Comparison of ENCODE assay signal across 8 cellular contexts in genomic region chr14:77616454-77617229, GRCh38.
A peak's percentile ranks its signal among the peaks of the same experiment; 100 is the strongest.
DNase-seq lines count a peak whose midpoint lies in the region; ATAC-seq and FAIRE-seq lines count a peak whose summit lies in the region.

Gene SPTLC2 (minus strand): TSS chr14:77616637. CDS start chr14:77616579, 58 bp downstream.

- H3K4me2 ChIP-seq in BLaER1 = peak within 1 kb of the TSS; percentile 92

- no peaks in the 10 kb centered on the region for H3K36me3 ChIP-seq in BLaER1

- H3K27ac ChIP-seq in BLaER1 = peak within 1 kb of the TSS; percentile 82

- H3K4me1 ChIP-seq in BLaER1 = peaks cover 24% of the 10 kb centered on the region

- peaks cover 43% of the 10 kb centered on the region for H4K20me1 ChIP-seq in BLaER1

- no peaks in the 10 kb centered on the region for H3K27me3 ChIP-seq in BLaER1

- peak; percentile 99 for DNase-seq in GM19240 (ENCODE audit: insufficient read length, low spot score)
- DNase-seq in NCI-H524 treated with DMSO at 0.1 percent for 48 hours (lab: John Stamatoyannopoulos, UW) = peak; percentile 100
- DNase-seq in activated CD4-positive, alpha-beta T cell treated with anti-CD3 and anti-CD28 coated beads for 4 hours = peak; percentile 96 to 97
- peak; percentile 99 for DNase-seq in kidney glomerular epithelial cell (lab: John Stamatoyannopoulos, UW)
- peak; percentile 84 to 91 for DNase-seq in stimulated activated CD4-positive, alpha-beta T cell treated with anti-CD3 and anti-CD28 coated beads, Interleukin-1b, Interleukin-23, amount 100 ng/mL, for 1 hour (ENCODE audit: low read depth in 2 of 2)

- peak; percentile 65 for FAIRE-seq in colon (lab: Jason Lieb, UNC)

- peak within 1 kb of the TSS; percentile 98 for H3K4me3 ChIP-seq in BLaER1

- H3K9me3 ChIP-seq in BLaER1 = no peaks in the 10 kb centered on the region

- peak within 1 kb of the TSS; percentile 92 for H3K9ac ChIP-seq in BLaER1

- peak; percentile 94 for ATAC-seq in HG03460 (IDR thresholded peaks at IDR 0.05; ENCODE audit: unreplicated experiment)

Comparison
In these comparisons a context has a peak if more than half of its experiments do, and no peak if none do; other contexts are left out.
1. Peak in every context shown above with its lines: DNase-seq, ATAC-seq, H3K4me3 ChIP-seq and H3K27ac ChIP-seq.